1 cellular context compared by ENCODE assay signal in the genomic region with DNA sequence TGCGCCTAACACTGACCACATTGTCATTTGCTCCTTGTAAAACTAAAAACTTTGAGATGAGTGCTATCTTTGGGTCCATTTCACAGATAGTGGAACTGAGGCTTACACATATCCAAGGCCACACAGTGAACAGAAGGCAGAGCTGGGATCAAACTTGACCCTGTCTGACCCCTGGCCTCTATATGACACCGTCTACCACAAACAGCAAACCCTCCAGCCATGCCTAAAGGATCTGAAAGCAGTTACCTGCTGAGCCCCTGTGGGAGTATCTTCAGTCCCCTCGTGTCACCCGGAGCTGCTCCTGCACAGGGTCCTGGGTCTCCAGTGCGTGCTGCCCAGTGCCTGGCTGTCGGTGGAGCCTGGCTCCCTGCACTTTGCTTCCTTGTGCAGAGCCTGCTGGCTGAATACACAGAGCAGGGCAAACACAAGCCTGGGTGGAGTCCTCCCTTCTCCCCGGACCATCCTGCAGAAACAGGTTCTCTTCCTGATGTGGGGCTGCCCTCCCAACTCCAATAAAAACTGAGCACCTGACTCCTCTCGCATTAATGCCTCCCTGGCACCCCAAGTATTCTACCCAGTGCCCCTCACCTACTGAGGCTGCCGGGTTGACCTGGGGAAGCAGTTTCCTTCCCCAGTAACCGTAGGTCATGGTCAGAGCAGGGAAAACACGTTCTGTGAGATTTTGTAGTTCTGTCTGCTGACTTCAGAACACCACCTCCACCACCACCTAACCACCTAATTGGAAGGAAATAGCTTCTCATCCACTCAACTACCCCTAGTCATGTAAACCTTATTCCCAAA.
TF ChIP-seq lines count a peak whose summit lies in the region.

A gene with protein sequence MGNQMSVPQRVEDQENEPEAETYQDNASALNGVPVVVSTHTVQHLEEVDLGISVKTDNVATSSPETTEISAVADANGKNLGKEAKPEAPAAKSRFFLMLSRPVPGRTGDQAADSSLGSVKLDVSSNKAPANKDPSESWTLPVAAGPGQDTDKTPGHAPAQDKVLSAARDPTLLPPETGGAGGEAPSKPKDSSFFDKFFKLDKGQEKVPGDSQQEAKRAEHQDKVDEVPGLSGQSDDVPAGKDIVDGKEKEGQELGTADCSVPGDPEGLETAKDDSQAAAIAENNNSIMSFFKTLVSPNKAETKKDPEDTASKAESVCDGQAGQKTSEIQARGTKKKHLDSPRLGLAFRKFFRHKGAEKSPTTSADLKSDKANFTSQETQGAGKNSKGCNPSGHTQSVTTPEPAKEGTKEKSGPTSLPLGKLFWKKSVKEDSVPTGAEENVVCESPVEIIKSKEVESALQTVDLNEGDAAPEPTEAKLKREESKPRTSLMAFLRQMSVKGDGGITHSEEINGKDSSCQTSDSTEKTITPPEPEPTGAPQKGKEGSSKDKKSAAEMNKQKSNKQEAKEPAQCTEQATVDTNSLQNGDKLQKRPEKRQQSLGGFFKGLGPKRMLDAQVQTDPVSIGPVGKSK (minus strand): TSS at position 408 of the 801 bp plus-strand sequence. CDS start 11,876 bp downstream, outside the sequence.

TF ChIP-seq in HCT116, 20 proteins besides CTCF, POLR2A, EP300 and RAD21 (continued from another document):
- no peak for TF ChIP-seq EZH2phosphoT487 (IDR thresholded peaks at IDR 0.05; ENCODE audit: borderline replicate concordance)
- no peak for TF ChIP-seq CEBPB (IDR thresholded peaks at IDR 0.05; ENCODE audit: low read depth)
- no peak for TF ChIP-seq YY1 (IDR thresholded peaks at IDR 0.05; ENCODE audit: extremely low read depth, insufficient replicate concordance, low read depth, low read length)
- no peak for TF ChIP-seq ZNF274 (IDR thresholded peaks at IDR 0.05; ENCODE audit: low read depth, low read length)
- no peak for TF ChIP-seq POLR2AphosphoS5 (IDR thresholded peaks at IDR 0.05; ENCODE audit: low read depth, low read length)
- TF ChIP-seq ZFX (IDR thresholded peaks at IDR 0.05), result no peak
- TF ChIP-seq, protein P1, sequence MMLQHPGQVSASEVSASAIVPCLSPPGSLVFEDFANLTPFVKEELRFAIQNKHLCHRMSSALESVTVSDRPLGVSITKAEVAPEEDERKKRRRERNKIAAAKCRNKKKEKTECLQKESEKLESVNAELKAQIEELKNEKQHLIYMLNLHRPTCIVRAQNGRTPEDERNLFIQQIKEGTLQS (IDR thresholded peaks at IDR 0.05), result no peak
- TF ChIP-seq, protein P2, sequence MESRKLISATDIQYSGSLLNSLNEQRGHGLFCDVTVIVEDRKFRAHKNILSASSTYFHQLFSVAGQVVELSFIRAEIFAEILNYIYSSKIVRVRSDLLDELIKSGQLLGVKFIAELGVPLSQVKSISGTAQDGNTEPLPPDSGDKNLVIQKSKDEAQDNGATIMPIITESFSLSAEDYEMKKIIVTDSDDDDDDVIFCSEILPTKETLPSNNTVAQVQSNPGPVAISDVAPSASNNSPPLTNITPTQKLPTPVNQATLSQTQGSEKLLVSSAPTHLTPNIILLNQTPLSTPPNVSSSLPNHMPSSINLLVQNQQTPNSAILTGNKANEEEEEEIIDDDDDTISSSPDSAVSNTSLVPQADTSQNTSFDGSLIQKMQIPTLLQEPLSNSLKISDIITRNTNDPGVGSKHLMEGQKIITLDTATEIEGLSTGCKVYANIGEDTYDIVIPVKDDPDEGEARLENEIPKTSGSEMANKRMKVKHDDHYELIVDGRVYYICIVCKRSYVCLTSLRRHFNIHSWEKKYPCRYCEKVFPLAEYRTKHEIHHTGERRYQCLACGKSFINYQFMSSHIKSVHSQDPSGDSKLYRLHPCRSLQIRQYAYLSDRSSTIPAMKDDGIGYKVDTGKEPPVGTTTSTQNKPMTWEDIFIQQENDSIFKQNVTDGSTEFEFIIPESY (IDR thresholded peaks at IDR 0.05; ENCODE audit: extremely low read depth, insufficient replicate concordance, low read length), result no peak
- no peak for TF ChIP-seq SRF (IDR thresholded peaks at IDR 0.05; ENCODE audit: low read depth)
- TF ChIP-seq CBX3 (IDR thresholded peaks at IDR 0.05; ENCODE audit: low read depth), result no peak
- TF ChIP-seq ELF1 (IDR thresholded peaks at IDR 0.05; ENCODE audit: borderline replicate concordance, low read depth), result no peak
- TF ChIP-seq EGR1 (IDR thresholded peaks at IDR 0.05; ENCODE audit: low read depth), result no peak
- TF ChIP-seq, protein P3, sequence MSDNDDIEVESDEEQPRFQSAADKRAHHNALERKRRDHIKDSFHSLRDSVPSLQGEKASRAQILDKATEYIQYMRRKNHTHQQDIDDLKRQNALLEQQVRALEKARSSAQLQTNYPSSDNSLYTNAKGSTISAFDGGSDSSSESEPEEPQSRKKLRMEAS (IDR thresholded peaks at IDR 0.05), result no peak
- no peak for TF ChIP-seq JUND (IDR thresholded peaks at IDR 0.05)
- TF ChIP-seq SIN3A (IDR thresholded peaks at IDR 0.05; ENCODE audit: low read depth), result no peak
